In genomic region chr12:131137836-131138637, GRCh38 we compare ENCODE assay signal across 12 cellular contexts.
A peak's percentile ranks its signal among the peaks of the same experiment; 100 is the strongest.
DNase-seq lines count a peak whose midpoint lies in the region; ATAC-seq and TF ChIP-seq lines count a peak whose summit lies in the region.
"Had no signal": no experiment of that assay in that cellular context is flagged by ENCODE, and none has a peak within 500 bp of the region (broad histone marks: within the 10 kb centered on the region; RNA-seq: fewer than 3 reads in every experiment).

No MANE protein-coding gene starts in this region.

- H3K27ac ChIP-seq in neural progenitor cell = no peak overlapping the region

- H3K27ac Mint-ChIP-seq in neural progenitor cell = peak overlapping the region; percentile 77
- H3K27ac Mint-ChIP-seq: HFFc6, T-cell had no signal

- H3F3A ChIP-seq in neural progenitor cell (ENCODE audit: low read depth) = no peaks in the 10 kb centered on the region

- no peaks in the 10 kb centered on the region for H3K36me3 Mint-ChIP-seq in neural progenitor cell
- H3K36me3 Mint-ChIP-seq: T-cell had no signal

- no peak overlapping the region for H3K9ac ChIP-seq in neural progenitor cell

- peak; percentile 65 for TF ChIP-seq CTCF in epithelial cell of proximal tubule (conservative IDR thresholded peaks at IDR 0.05; ENCODE audit: low read depth, low read length)
- no peak for TF ChIP-seq CTCF in neural progenitor cell (IDR thresholded peaks at IDR 0.05)

- ATAC-seq in HG03039 (IDR thresholded peaks at IDR 0.05; ENCODE audit: unreplicated experiment) (no peak), GM21367 (IDR thresholded peaks at IDR 0.05; ENCODE audit: unreplicated experiment) (no peak), GM18519 (IDR thresholded peaks at IDR 0.05; ENCODE audit: low FRiP score, unreplicated experiment) (no peak)
- ATAC-seq: T-cell had no signal

- POLR2A ChIA-PET in HEK293T (lab: Yijun Ruan, JAX) = no interaction called here

- H3K4me2 ChIP-seq in neural progenitor cell = no peak overlapping the region

- DNase-seq in GM03348 (ENCODE audit: low spot score) (peak; percentile 57), NCI-H2107 (lab: John Stamatoyannopoulos, UW) (peak; percentile 2), epithelial cell of proximal tubule (ENCODE audit: low read depth) (no peak), neural progenitor cell (ENCODE audit: low spot score) (no peak), HEK293T (ENCODE audit: extremely low spot score) (no peak)
- DNase-seq: HFFc6; MG63; NK-92 treated with Interleukin-12 subunit alpha and Interleukin-12 subunit beta, amount 100 ng/mL, for 24 hours; T-cell had no signal

- H3K4me1 Mint-ChIP-seq in neural progenitor cell = peaks cover 34% of the 10 kb centered on the region
- H3K4me1 Mint-ChIP-seq: T-cell had no signal

- H3K4me3 Mint-ChIP-seq in neural progenitor cell = no peak overlapping the region
- H3K4me3 Mint-ChIP-seq: HFFc6, T-cell had no signal

- H3K4me1 ChIP-seq in neural progenitor cell = peaks cover 7% of the 10 kb centered on the region

- no peaks in the 10 kb centered on the region for H3K79me2 ChIP-seq in neural progenitor cell (ENCODE audit: low read depth)

- no peaks in the 10 kb centered on the region for H3K36me3 ChIP-seq in neural progenitor cell
- H3K36me3 ChIP-seq: MG63 had no signal

- no peaks in the 10 kb centered on the region for H3K9me3 Mint-ChIP-seq in neural progenitor cell
- H3K9me3 Mint-ChIP-seq: T-cell had no signal

- CTCF ChIA-PET in HEK293T (lab: Yijun Ruan, JAX) = no interaction called here

- H3K4me3 ChIP-seq in epithelial cell of proximal tubule (ENCODE audit: low read depth, low read length) (peak overlapping the region; percentile 19), neural progenitor cell (no peak overlapping the region)
- H3K4me3 ChIP-seq: MG63 had no signal

- H3K27me3 ChIP-seq in neural progenitor cell = no peaks in the 10 kb centered on the region
- H3K27me3 ChIP-seq: MG63 had no signal

- no peaks in the 10 kb centered on the region for H3K9me3 ChIP-seq in neural progenitor cell (ENCODE audit: low read depth)
- H3K9me3 ChIP-seq: MG63 had no signal

- no peaks in the 10 kb centered on the region for H4K20me1 ChIP-seq in neural progenitor cell (ENCODE audit: low read depth)

- no peak overlapping the region for H2AFZ ChIP-seq in neural progenitor cell (replicated peaks)

- H3K27me3 Mint-ChIP-seq in neural progenitor cell (ENCODE audit: insufficient read depth, low read depth) = peaks cover 8% of the 10 kb centered on the region
- H3K27me3 Mint-ChIP-seq: T-cell had no signal

TF ChIP-seq in HEK293T, 16 proteins besides CTCF, POLR2A, EP300 and RAD21:
- TF ChIP-seq BHLHE40 (IDR thresholded peaks at IDR 0.05; ENCODE audit: borderline replicate concordance) = no peak
- TF ChIP-seq ELF4 (IDR thresholded peaks at IDR 0.05) = no peak
- no peak for TF ChIP-seq CTBP1 (IDR thresholded peaks at IDR 0.05; ENCODE audit: borderline replicate concordance)
- TF ChIP-seq SP1 (IDR thresholded peaks at IDR 0.05) = no peak
- TF ChIP-seq SUZ12 (IDR thresholded peaks at IDR 0.05) = no peak
TF ChIP-seq in HEK293T: peak in this region for 0.

Comparison
In these comparisons a context has a peak if more than half of its experiments do, and no peak if none do; other contexts are left out.
1. DNase-seq: peak in GM03348 (single experiment) and NCI-H2107 (single experiment); none in epithelial cell of proximal tubule (single experiment), neural progenitor cell (single experiment) and HEK293T (single experiment).